ENCODE assay signal across 22 cellular contexts in the genomic region with DNA sequence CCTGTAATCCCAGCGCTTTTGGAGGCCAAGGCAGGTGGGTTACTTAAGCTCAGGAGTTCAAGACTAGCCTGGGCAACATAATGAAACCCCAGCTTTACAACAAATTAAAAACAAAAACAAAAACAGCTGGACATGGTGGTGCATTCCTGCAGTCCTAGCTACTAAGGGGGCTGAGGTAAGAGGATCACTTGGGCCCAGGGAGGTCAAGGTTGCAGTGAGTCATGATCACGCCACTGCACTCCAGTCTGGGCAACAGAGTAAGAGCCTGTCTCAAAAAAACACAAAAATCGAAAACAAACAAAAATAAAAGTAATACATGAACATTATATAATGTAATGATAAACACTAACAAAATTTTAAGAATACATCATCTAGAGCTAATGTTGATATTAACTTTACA.
"Had no signal": no experiment of that assay in that cellular context is flagged by ENCODE, and none has a peak within 500 bp of the region (broad histone marks: within the 10 kb centered on the region; RNA-seq: fewer than 3 reads in every experiment).

No MANE protein-coding gene starts in this region.

- H3K36me3 ChIP-seq: brain microvascular endothelial cell, cardiac muscle cell, Peyer's patch had no signal

- H3K36me3 Mint-ChIP-seq: activated naive CD8-positive, alpha-beta T cell had no signal

- H3K9me3 ChIP-seq: Peyer's patch had no signal

- H3K9ac ChIP-seq: KMS-11 had no signal

- H3K4me1 Mint-ChIP-seq: activated CD4-positive, alpha-beta memory T cell treated with anti-CD3 and anti-CD28 coated beads, Interleukin-2, amount 10 ng/mL, durations not matched to agents 7 days and 5 days; activated CD4-positive, alpha-beta T cell treated with anti-CD3 and anti-CD28 coated beads, Interleukin-2, amount 10 ng/mL, durations not matched to agents 7 days and 5 days; activated T-helper 17 cell treated with anti-CD3 and anti-CD28 coated beads, Interleukin-2, amount 50 U/mL, for 72 hours had no signal

- H3K27me3 Mint-ChIP-seq: activated naive CD8-positive, alpha-beta T cell had no signal

- H3K4me1 ChIP-seq: Peyer's patch had no signal

- H3K4me2 ChIP-seq: KMS-11 had no signal

- H3K4me3 Mint-ChIP-seq: activated CD4-positive, alpha-beta memory T cell treated with anti-CD3 and anti-CD28 coated beads, Interleukin-2, amount 10 ng/mL, durations not matched to agents 7 days and 5 days; activated CD4-positive, alpha-beta T cell treated with anti-CD3 and anti-CD28 coated beads, Interleukin-2, amount 10 ng/mL, durations not matched to agents 7 days and 5 days; activated naive CD4-positive, alpha-beta T cell treated with anti-CD3 and anti-CD28 coated beads for 36 hours; activated naive CD8-positive, alpha-beta T cell; activated T-helper 17 cell treated with anti-CD3 and anti-CD28 coated beads, Interleukin-2, amount 50 U/mL, for 72 hours; T-helper 1 cell treated with Interleukin-12 subunit alpha and Interleukin-12 subunit beta and Interleukin-4 antibody, amounts not matched to agents 30 μg/mL and 1 μg/mL, for 36 hours had no signal

- H3K9me3 Mint-ChIP-seq: activated CD4-positive, alpha-beta memory T cell treated with anti-CD3 and anti-CD28 coated beads, Interleukin-2, amount 10 ng/mL, durations not matched to agents 7 days and 5 days; activated CD4-positive, alpha-beta T cell treated with anti-CD3 and anti-CD28 coated beads, Interleukin-2, amount 10 ng/mL, durations not matched to agents 7 days and 5 days; activated naive CD4-positive, alpha-beta T cell treated with anti-CD3 and anti-CD28 coated beads for 36 hours; activated T-helper 17 cell treated with anti-CD3 and anti-CD28 coated beads, Interleukin-2, amount 50 U/mL, for 72 hours; T-helper 1 cell treated with Interleukin-12 subunit alpha and Interleukin-12 subunit beta and Interleukin-4 antibody, amounts not matched to agents 30 μg/mL and 1 μg/mL, for 36 hours had no signal

- H3K27ac Mint-ChIP-seq: activated CD4-positive, alpha-beta memory T cell treated with anti-CD3 and anti-CD28 coated beads, Interleukin-2, amount 10 ng/mL, durations not matched to agents 7 days and 5 days; activated CD4-positive, alpha-beta T cell treated with anti-CD3 and anti-CD28 coated beads, Interleukin-2, amount 10 ng/mL, durations not matched to agents 7 days and 5 days; activated naive CD4-positive, alpha-beta T cell treated with anti-CD3 and anti-CD28 coated beads for 36 hours; activated naive CD8-positive, alpha-beta T cell; activated T-helper 17 cell treated with anti-CD3 and anti-CD28 coated beads, Interleukin-2, amount 50 U/mL, for 72 hours; T-helper 1 cell treated with Interleukin-12 subunit alpha and Interleukin-12 subunit beta and Interleukin-4 antibody, amounts not matched to agents 30 μg/mL and 1 μg/mL, for 36 hours had no signal

- H3K4me3 ChIP-seq: cardiac muscle cell, Peyer's patch had no signal

- DNase-seq: activated CD4-positive, alpha-beta memory T cell treated with anti-CD3 and anti-CD28 coated beads, Interleukin-2, amount 10 ng/mL, durations not matched to agents 7 days and 5 days; activated CD4-positive, alpha-beta T cell treated with anti-CD3 and anti-CD28 coated beads, Interleukin-2, amount 10 ng/mL, durations not matched to agents 7 days and 5 days; activated CD4-positive, CD25-positive, alpha-beta regulatory T cell; activated gamma-delta T cell; activated naive CD4-positive, alpha-beta T cell treated with anti-CD3 and anti-CD28 coated beads for 36 hours; activated T-cell treated with anti-CD3 and anti-CD28 coated beads for 4 hours; activated T-cell treated with anti-CD3 and anti-CD28 coated beads, Interleukin-2, amount 50 U/mL, for 48 hours; brain microvascular endothelial cell; NCI-H1092; NCI-H1930; NCI-H2107; NCI-H510A treated with DMSO at 0.1 percent for 48 hours; NCI-H69; NK-92 treated with Interleukin-12 subunit alpha and Interleukin-12 subunit beta, amount 100 ng/mL, for 24 hours; Peyer's patch; SHP77 had no signal

- H3K27me3 ChIP-seq: brain microvascular endothelial cell, cardiac muscle cell, Peyer's patch had no signal

- H3K27ac ChIP-seq: brain microvascular endothelial cell, cardiac muscle cell, KMS-11, Peyer's patch, VCaP had no signal
